ENCODE assay signal across 16 cellular contexts in genomic region chr6:43859213-43859612, GRCh38.
A peak's percentile ranks its signal among the peaks of the same experiment; 100 is the strongest.
DNase-seq lines count a peak whose midpoint lies in the region; TF ChIP-seq lines count a peak whose summit lies in the region.
"Had no signal": no experiment of that assay in that cellular context is flagged by ENCODE, and none has a peak within 500 bp of the region (broad histone marks: within the 10 kb centered on the region; RNA-seq: fewer than 3 reads in every experiment).

No MANE protein-coding gene starts in this region.

- intact Hi-C loops in testis (cut with DNase I; ENCODE audit: low total_unique reads) = no loop called here

- 49 to 72% methylated on average over 9 of the region's 9 CpGs for WGBS in testis, 2 donors

- H3K27ac ChIP-seq in WERI-Rb-1 (peak overlapping the region; percentile 56), testis (no peak overlapping the region)
- H3K27ac ChIP-seq: 22Rv1, BLaER1, GM23248, HL-60 had no signal

- no peak overlapping the region for H3K27ac Mint-ChIP-seq in glutamatergic neuron (ENCODE audit: unreplicated experiment)

- H3K27me3 ChIP-seq in WERI-Rb-1 (ENCODE audit: insufficient read depth, low read depth, severe bottlenecking) (no peaks in the 10 kb centered on the region), testis (no peaks in the 10 kb centered on the region)
- H3K27me3 ChIP-seq: BLaER1 had no signal

- TF ChIP-seq CTCF in WERI-Rb-1 (IDR thresholded peaks at IDR 0.05; ENCODE audit: low read depth, low read length) = no peak
- no peak for TF ChIP-seq CTCF in glutamatergic neuron (IDR thresholded peaks at IDR 0.05; ENCODE audit: partially characterized antibody, unreplicated experiment)
- no peak for TF ChIP-seq CTCF in testis (IDR thresholded peaks at IDR 0.05)

- TF ChIP-seq POLR2A in testis (IDR thresholded peaks at IDR 0.05) = no peak

- H3K4me3 Mint-ChIP-seq in glutamatergic neuron (ENCODE audit: unreplicated experiment) = peak overlapping the region; percentile 50
- H3K4me3 Mint-ChIP-seq: CD8-positive, alpha-beta memory T cell had no signal

- no peaks in the 10 kb centered on the region for H3K36me3 Mint-ChIP-seq in glutamatergic neuron (ENCODE audit: unreplicated experiment)
- H3K36me3 Mint-ChIP-seq: CD8-positive, alpha-beta memory T cell had no signal

- peaks cover 22% of the 10 kb centered on the region for H3K27me3 Mint-ChIP-seq in glutamatergic neuron (ENCODE audit: unreplicated experiment)

- peaks cover 10% of the 10 kb centered on the region for H3K4me1 Mint-ChIP-seq in glutamatergic neuron (ENCODE audit: low read depth, unreplicated experiment)
- H3K4me1 Mint-ChIP-seq: CD8-positive, alpha-beta memory T cell had no signal

- no peaks in the 10 kb centered on the region for H3K9me3 ChIP-seq in WERI-Rb-1 (ENCODE audit: severe bottlenecking)
- H3K9me3 ChIP-seq in testis = no peaks in the 10 kb centered on the region
- H3K9me3 ChIP-seq: BLaER1, Caco-2 had no signal

- peaks cover 4% of the 10 kb centered on the region for H3K4me1 ChIP-seq in testis
- H3K4me1 ChIP-seq: BLaER1, Caco-2 had no signal

- H3K4me3 ChIP-seq in WERI-Rb-1 (ENCODE audit: low read depth, low read length) (no peak overlapping the region), testis (no peak overlapping the region)
- H3K4me3 ChIP-seq: BLaER1, GM23248 had no signal

- no peaks in the 10 kb centered on the region for H3K36me3 ChIP-seq in WERI-Rb-1
- no peaks in the 10 kb centered on the region for H3K36me3 ChIP-seq in testis (ENCODE audit: low read depth, missing control alignments)
- H3K36me3 ChIP-seq: BLaER1 had no signal

- DNase-seq in NCI-H82 (lab: John Stamatoyannopoulos, UW) (peak; percentile 64), NCI-H82 treated with DMSO at 0.1 percent for 48 hours (lab: John Stamatoyannopoulos, UW; ENCODE audit: unreplicated experiment) (no peak), WERI-Rb-1 (no peak), glutamatergic neuron (no peak), testis (peak; percentile 17), SW480 (ENCODE audit: low spot score) (no peak), GM19238 (ENCODE audit: insufficient read length, low spot score) (no peak), activated T-cell treated with anti-CD3 and anti-CD28 coated beads for 4 hours (no peak)
- DNase-seq: AML-193, Caco-2, GM23248, IMR-90 had no signal

- H3K9me3 Mint-ChIP-seq in glutamatergic neuron (ENCODE audit: unreplicated experiment) = peaks cover 2% of the 10 kb centered on the region
- H3K9me3 Mint-ChIP-seq: CD8-positive, alpha-beta memory T cell had no signal

Comparison
In these comparisons a context has a peak if more than half of its experiments do, and no peak if none do; other contexts are left out.
1. DNase-seq: peak in NCI-H82 (single experiment) and testis (single experiment); none in NCI-H82 treated with DMSO at 0.1 percent for 48 hours (single experiment), WERI-Rb-1 (single experiment), glutamatergic neuron (single experiment), SW480 (single experiment), GM19238 (single experiment) and activated T-cell treated with anti-CD3 and anti-CD28 coated beads for 4 hours (single experiment).